In genomic region chr2:157876066-157876770, GRCh38 we compare ENCODE assay signal across 8 cellular contexts. TPM values are rescaled to one million over a fixed set of nuclear protein-coding genes. Genes with fewer than 3 reads are reported as not detected.
DNase-seq lines count a peak whose midpoint lies in the region; ATAC-seq, FAIRE-seq and TF ChIP-seq lines count a peak whose summit lies in the region.

Gene ACVR1, minus strand, starts transcription at chr2:157876330. Its CDS starts 76,837 bp downstream, at chr2:157799493.

- no peak for TF ChIP-seq CTCF in activated B cell treated with CpG ODN at 0.5 μM for 24 hours (IDR thresholded peaks at IDR 0.05)
- TF ChIP-seq CTCF in cardiac fibroblast (IDR thresholded peaks at IDR 0.05; ENCODE audit: low read depth, low read length): peak; percentile 8

- no peak for FAIRE-seq in small intestine (lab: Jason Lieb, UNC)

- peak within 1 kb of the TSS; percentile 93 for H3K4me3 ChIP-seq in ACC112 (ENCODE audit: low read depth, low read length)
- H3K4me3 ChIP-seq in cardiac fibroblast (replicated peaks in 1 of 2; ENCODE audit: low read depth in 2 of 2, low read length in 2 of 2): peak within 1 kb of the TSS; percentile 79 to 83
- H3K4me3 ChIP-seq in small intestine (ENCODE audit: low read depth in 1 of 2, low read length in 2 of 2): peak within 1 kb of the TSS; percentile 82 to 90

- H3K27ac ChIP-seq in ACC112 (ENCODE audit: low read depth, low read length) (peak within 1 kb of the TSS; percentile 84), small intestine (ENCODE audit: low read depth in 1 of 2, low read length in 1 of 2) (peak within 1 kb of the TSS; percentile 82 to 85)

- POLR2A ChIA-PET in activated B cell treated with CpG ODN at 0.5 μM for 24 hours (lab: Charles Lee): interaction anchor here (0.8 to 2.1 kb wide), 6 partner anchors 11 to 1534 kb away, joined by 3 to 31 read pairs (median 4); partner anchors contain the start of gene CYTIP

- CTCF ChIA-PET in activated B cell treated with CpG ODN at 0.5 μM for 24 hours (lab: Charles Lee): interaction anchor here (0.8 to 1.4 kb wide), 3 partner anchors 16 to 42 kb away, joined by 3 to 5 read pairs (median 3); no protein-coding TSS in a partner anchor

- ATAC-seq in GM18861 (IDR thresholded peaks at IDR 0.05; ENCODE audit: unreplicated experiment) (peak; percentile 86), HG03108 (IDR thresholded peaks at IDR 0.05; ENCODE audit: unreplicated experiment) (peak; percentile 79), activated B cell treated with CpG ODN at 0.5 μM for 24 hours (ENCODE audit: low read depth) (peak; percentile 80)

- H3K9me3 Mint-ChIP-seq in activated B cell treated with CpG ODN at 0.5 μM for 24 hours: no peaks in the 10 kb centered on the region

- H3K27me3 Mint-ChIP-seq in activated B cell treated with CpG ODN at 0.5 μM for 24 hours: no peaks in the 10 kb centered on the region

- H3K4me1 ChIP-seq in ACC112 (ENCODE audit: control insufficient read depth, insufficient read depth, low read length, unreplicated experiment): peaks cover 19% of the 10 kb centered on the region
- H3K4me1 ChIP-seq in small intestine (ENCODE audit: control insufficient read depth in 2 of 2, insufficient read depth in 1 of 2, low read depth in 1 of 2, low read length in 1 of 2): peaks cover 5 to 20% of the 10 kb centered on the region in 2 donors

- WGBS in small intestine, 3 donors: 0 to 1% (median 1%) methylated on average over 52 to 82 of the region's 82 CpGs

- H3K27me3 ChIP-seq in ACC112 (ENCODE audit: insufficient read depth, low read length) (no peaks in the 10 kb centered on the region), small intestine (ENCODE audit: control insufficient read depth in 2 of 2, insufficient read depth in 2 of 2, low read length in 2 of 2) (no peaks in the 10 kb centered on the region)

- H3K36me3 ChIP-seq in ACC112 (ENCODE audit: insufficient read depth, low read length): no peaks in the 10 kb centered on the region
- H3K36me3 ChIP-seq in small intestine (ENCODE audit: control insufficient read depth in 2 of 2, insufficient read depth in 2 of 2, low read length in 2 of 2): no peaks in the 10 kb centered on the region

- no peaks in the 10 kb centered on the region for H3K9me3 ChIP-seq in small intestine (ENCODE audit: control insufficient read depth, low read depth)

- peaks cover 4% of the 10 kb centered on the region for H3K36me3 Mint-ChIP-seq in activated B cell treated with CpG ODN at 0.5 μM for 24 hours (ENCODE audit: low read depth)

- H3K27ac Mint-ChIP-seq in activated B cell treated with CpG ODN at 0.5 μM for 24 hours: peak within 1 kb of the TSS; percentile 76

- peaks cover 35% of the 10 kb centered on the region for H3K79me2 ChIP-seq in ACC112 (ENCODE audit: control insufficient read depth, insufficient read depth, low read length, unreplicated experiment)

- intact Hi-C loops in activated B cell treated with CpG ODN at 0.5 μM for 24 hours (cut with micrococcal nuclease): loop anchor here (1.0 to 10.0 kb wide), 10 partner anchors 21 to 1839 kb away; partner anchors contain the start of genes ACVR1C, CYTIP, MARCHF7 and NR4A2

- H2AFZ ChIP-seq in ACC112 (ENCODE audit: low read length, unreplicated experiment): peak within 1 kb of the TSS; percentile 92

- H3K4me1 Mint-ChIP-seq in activated B cell treated with CpG ODN at 0.5 μM for 24 hours: peaks cover 21% of the 10 kb centered on the region

- DNase-seq in NCI-H2227 (lab: John Stamatoyannopoulos, UW; ENCODE audit: unreplicated experiment): peak; percentile 97
- DNase-seq in activated B cell treated with CpG ODN at 0.5 μM for 24 hours: peak; percentile 76
- peak; percentile 98 for DNase-seq in cardiac fibroblast (ENCODE audit: low read depth in 2 of 2)
- DNase-seq in iPS-NIHi7 (ENCODE audit: extremely low spot score): peak; percentile 90
- DNase-seq in small intestine: peak; percentile 98

- peak within 1 kb of the TSS; percentile 88 for H3K4me3 Mint-ChIP-seq in activated B cell treated with CpG ODN at 0.5 μM for 24 hours

RNA-seq across cellular contexts. Expression of gene ACVR1, which starts in this region (rescaled TPM):
- 4.4 and 4.6 TPM in 2 replicates for total RNA-seq in activated B cell treated with CpG ODN at 0.5 μM for 24 hours
- polyA plus RNA-seq in small intestine: 10 to 100 TPM in 1 of 3 donors, 1 to 10 TPM in 2; 2.2 to 12.4 (median 4.3) TPM

Comparison
In these comparisons a context has a peak if more than half of its experiments do, and no peak if none do; other contexts are left out.
1. Peak in every context shown above with its lines: DNase-seq, ATAC-seq, H3K4me3 ChIP-seq and H3K27ac ChIP-seq.